9 cellular contexts compared by ENCODE assay signal in genomic region chr6:26240981-26241770, GRCh38.
A peak's percentile ranks its signal among the peaks of the same experiment; 100 is the strongest.
DNase-seq lines count a peak whose midpoint lies in the region; ATAC-seq and TF ChIP-seq lines count a peak whose summit lies in the region.
"Had no signal": no experiment of that assay in that cellular context is flagged by ENCODE, and none has a peak within 500 bp of the region (broad histone marks: within the 10 kb centered on the region; RNA-seq: fewer than 3 reads in every experiment).

No MANE protein-coding gene starts in this region.

- peaks cover 15% of the 10 kb centered on the region for H3F3A ChIP-seq in PC-9 (ENCODE audit: insufficient read depth, low read depth)

- H3K4me1 Mint-ChIP-seq in natural killer cell treated with Interleukin-12 subunit alpha and Interleukin-12 subunit beta and Interleukin-15 and Interleukin-18, amount 100 ng/mL, for 72 hours (ENCODE audit: low read depth in 2 of 2): peaks cover 22 to 24% of the 10 kb centered on the region in 2 donors

- 82 to 83% methylated on average over 35 of the region's 35 CpGs for WGBS in ectodermal cell, 2 experiments

- H3K4me3 ChIP-seq in ectodermal cell (ENCODE audit: insufficient read depth, low read depth, low read length) (peak overlapping the region; percentile 31), PC-9 (no peak overlapping the region), SJCRH30 (no peak overlapping the region)
- H3K4me3 ChIP-seq: SK-N-MC had no signal

- POLR2A ChIA-PET in PC-9 (lab: Charles Lee; ENCODE audit: unreplicated experiment): no interaction called here

- H3K27ac ChIP-seq in ectodermal cell (ENCODE audit: insufficient read depth, low read depth, low read length, poor library complexity, severe bottlenecking) (peak overlapping the region; percentile 76), PC-9 (no peak overlapping the region), SJCRH30 (no peak overlapping the region)
- H3K27ac ChIP-seq: SK-N-MC had no signal

- H3K9me3 ChIP-seq in ectodermal cell (ENCODE audit: control insufficient read depth, low read length) (no peaks in the 10 kb centered on the region), PC-9 (ENCODE audit: insufficient read depth, low read depth) (no peaks in the 10 kb centered on the region), SJCRH30 (replicated peaks) (no peaks in the 10 kb centered on the region)

- peak overlapping the region; percentile 99 to 100 for H3K27ac Mint-ChIP-seq in natural killer cell treated with Interleukin-12 subunit alpha and Interleukin-12 subunit beta and Interleukin-15 and Interleukin-18, amount 100 ng/mL, for 72 hours

- H4K20me1 ChIP-seq in PC-9 (ENCODE audit: insufficient read depth): no peaks in the 10 kb centered on the region

- peak; percentile 81 for DNase-seq in natural killer cell treated with Interleukin-12 subunit alpha and Interleukin-12 subunit beta and Interleukin-15 and Interleukin-18, amount 100 ng/mL, for 72 hours (ENCODE audit: low spot score)
- no peak for DNase-seq in PC-9
- DNase-seq in SJCRH30: no peak
- no peak for DNase-seq in KG1 (lab: John Stamatoyannopoulos, UW)
- DNase-seq in globus pallidus (ENCODE audit: low spot score): no peak

- intact Hi-C loops in PC-9 (cut with micrococcal nuclease; ENCODE audit: unreplicated experiment): no loop called here

- peak overlapping the region; percentile 90 for H3K4me3 Mint-ChIP-seq in natural killer cell treated with Interleukin-12 subunit alpha and Interleukin-12 subunit beta and Interleukin-15 and Interleukin-18, amount 100 ng/mL, for 72 hours

- H3K9me2 ChIP-seq in PC-9 (ENCODE audit: insufficient read depth): no peaks in the 10 kb centered on the region

- H3K4me1 ChIP-seq in ectodermal cell (ENCODE audit: control insufficient read depth, insufficient read depth, low read length) (no peaks in the 10 kb centered on the region), PC-9 (replicated peaks; ENCODE audit: insufficient read depth) (peaks cover 16% of the 10 kb centered on the region), SJCRH30 (no peaks in the 10 kb centered on the region)

- no peaks in the 10 kb centered on the region for H3K9me3 Mint-ChIP-seq in natural killer cell treated with Interleukin-12 subunit alpha and Interleukin-12 subunit beta and Interleukin-15 and Interleukin-18, amount 100 ng/mL, for 72 hours

- CTCF ChIA-PET in PC-9 (lab: Charles Lee): no interaction called here

- no peak for TF ChIP-seq CTCF in PC-9 (conservative IDR thresholded peaks at IDR 0.05)

- H3K27me3 ChIP-seq in ectodermal cell (ENCODE audit: control insufficient read depth, insufficient read depth, low read length, poor library complexity, severe bottlenecking) (no peaks in the 10 kb centered on the region), PC-9 (ENCODE audit: insufficient read depth, low read depth) (no peaks in the 10 kb centered on the region), SJCRH30 (no peaks in the 10 kb centered on the region)

- ATAC-seq in GM21447 (IDR thresholded peaks at IDR 0.05; ENCODE audit: unreplicated experiment): peak; percentile 32
- peak; percentile 12 to 25 for ATAC-seq in activated CD4-positive, CD25-positive, alpha-beta regulatory T cell treated with anti-CD3 and anti-CD28 coated beads, Interleukin-2, amount 50 U/mL, for 24 hours
- peak; percentile 65 to 66 for ATAC-seq in natural killer cell treated with Interleukin-12 subunit alpha and Interleukin-12 subunit beta and Interleukin-15 and Interleukin-18, amount 100 ng/mL, for 72 hours

- H3K4me2 ChIP-seq in PC-9: no peak overlapping the region

- no peaks in the 10 kb centered on the region for H3K79me2 ChIP-seq in PC-9 (ENCODE audit: low read depth)

- H3K27me3 Mint-ChIP-seq in natural killer cell treated with Interleukin-12 subunit alpha and Interleukin-12 subunit beta and Interleukin-15 and Interleukin-18, amount 100 ng/mL, for 72 hours: no peaks in the 10 kb centered on the region

- H3K36me3 ChIP-seq in ectodermal cell (ENCODE audit: control insufficient read depth, insufficient read depth, low read length): no peaks in the 10 kb centered on the region
- H3K36me3 ChIP-seq in PC-9 (ENCODE audit: low read depth): no peaks in the 10 kb centered on the region
- no peaks in the 10 kb centered on the region for H3K36me3 ChIP-seq in SJCRH30

- BruUV-seq in PC-9 (replicated peaks; lab: Mats Ljungman, UMichigan): no TSS peak

- peaks cover 5% of the 10 kb centered on the region for H3K36me3 Mint-ChIP-seq in natural killer cell treated with Interleukin-12 subunit alpha and Interleukin-12 subunit beta and Interleukin-15 and Interleukin-18, amount 100 ng/mL, for 72 hours

- no peak overlapping the region for H2AFZ ChIP-seq in PC-9
